8 cellular contexts compared by ENCODE assay signal in the genomic region with DNA sequence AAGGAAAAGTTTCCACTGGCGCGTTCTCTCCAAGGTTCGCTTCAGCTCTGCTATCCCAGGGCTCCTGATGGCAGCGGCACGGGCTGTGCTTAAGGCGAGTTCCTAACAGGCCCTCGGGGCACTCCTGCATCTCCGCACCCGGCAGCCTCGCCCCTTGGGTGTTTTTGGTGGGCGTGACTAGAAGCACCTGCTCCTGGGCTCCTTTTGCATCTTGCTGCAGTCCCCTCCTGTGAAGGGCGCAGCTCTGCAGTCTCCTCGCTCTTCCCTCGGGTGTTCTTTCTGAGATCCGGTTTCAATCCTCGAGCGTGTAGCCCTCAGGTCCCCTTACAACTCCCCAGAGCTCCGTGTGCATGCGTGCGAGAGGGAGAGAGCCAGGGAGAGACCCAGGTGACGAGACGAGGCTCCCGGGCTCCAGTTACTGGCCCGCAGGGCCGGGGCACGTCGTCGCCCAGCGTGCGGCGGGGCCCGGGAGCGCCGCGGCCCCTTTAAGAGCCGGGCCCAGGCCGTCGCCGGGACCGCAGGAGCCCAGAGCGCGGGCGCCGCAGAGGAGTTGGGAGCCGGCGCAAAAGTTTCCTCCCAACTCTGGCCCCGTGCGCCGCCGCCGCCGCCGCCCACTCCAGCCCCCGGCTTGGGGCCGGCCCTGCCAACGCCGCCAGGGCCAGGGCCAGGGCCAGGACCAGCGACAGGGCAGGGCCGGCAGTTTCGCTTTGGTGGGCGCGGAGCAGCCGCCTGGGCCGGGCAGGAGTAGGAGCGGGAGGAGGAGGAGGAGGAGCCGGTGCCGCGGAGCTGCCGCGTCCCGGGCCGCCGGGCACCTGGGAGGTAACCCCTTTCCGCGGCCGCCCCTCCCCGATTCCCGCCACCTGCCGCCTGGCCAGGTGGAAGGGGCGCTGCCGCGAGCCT. TPM values are rescaled to one million over a fixed set of nuclear protein-coding genes. Genes with fewer than 3 reads are reported as not detected.
DNase-seq lines count a peak whose midpoint lies in the region; ATAC-seq, FAIRE-seq and TF ChIP-seq lines count a peak whose summit lies in the region.

A gene with protein sequence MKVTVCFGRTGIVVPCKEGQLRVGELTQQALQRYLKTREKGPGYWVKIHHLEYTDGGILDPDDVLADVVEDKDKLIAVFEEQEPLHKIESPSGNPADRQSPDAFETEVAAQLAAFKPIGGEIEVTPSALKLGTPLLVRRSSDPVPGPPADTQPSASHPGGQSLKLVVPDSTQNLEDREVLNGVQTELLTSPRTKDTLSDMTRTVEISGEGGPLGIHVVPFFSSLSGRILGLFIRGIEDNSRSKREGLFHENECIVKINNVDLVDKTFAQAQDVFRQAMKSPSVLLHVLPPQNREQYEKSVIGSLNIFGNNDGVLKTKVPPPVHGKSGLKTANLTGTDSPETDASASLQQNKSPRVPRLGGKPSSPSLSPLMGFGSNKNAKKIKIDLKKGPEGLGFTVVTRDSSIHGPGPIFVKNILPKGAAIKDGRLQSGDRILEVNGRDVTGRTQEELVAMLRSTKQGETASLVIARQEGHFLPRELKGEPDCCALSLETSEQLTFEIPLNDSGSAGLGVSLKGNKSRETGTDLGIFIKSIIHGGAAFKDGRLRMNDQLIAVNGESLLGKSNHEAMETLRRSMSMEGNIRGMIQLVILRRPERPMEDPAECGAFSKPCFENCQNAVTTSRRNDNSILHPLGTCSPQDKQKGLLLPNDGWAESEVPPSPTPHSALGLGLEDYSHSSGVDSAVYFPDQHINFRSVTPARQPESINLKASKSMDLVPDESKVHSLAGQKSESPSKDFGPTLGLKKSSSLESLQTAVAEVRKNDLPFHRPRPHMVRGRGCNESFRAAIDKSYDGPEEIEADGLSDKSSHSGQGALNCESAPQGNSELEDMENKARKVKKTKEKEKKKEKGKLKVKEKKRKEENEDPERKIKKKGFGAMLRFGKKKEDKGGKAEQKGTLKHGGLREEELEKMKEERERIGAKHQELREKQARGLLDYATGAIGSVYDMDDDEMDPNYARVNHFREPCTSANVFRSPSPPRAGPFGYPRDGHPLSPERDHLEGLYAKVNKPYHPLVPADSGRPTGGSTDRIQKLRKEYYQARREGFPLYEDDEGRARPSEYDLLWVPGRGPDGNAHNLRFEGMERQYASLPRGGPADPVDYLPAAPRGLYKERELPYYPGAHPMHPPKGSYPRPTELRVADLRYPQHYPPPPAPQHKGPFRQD (N-terminal part only) (plus strand): TSS at position 515 of the 900 bp plus-strand sequence. CDS start 525 bp downstream, outside the sequence.

- peaks cover 22% of the 10 kb centered on the region for H3K27me3 ChIP-seq in Loucy (ENCODE audit: insufficient read depth, low read length, poor library complexity, severe bottlenecking)
- H3K27me3 ChIP-seq in WERI-Rb-1 (ENCODE audit: insufficient read depth, low read depth, severe bottlenecking) = peaks cover 3% of the 10 kb centered on the region
- peaks cover 0 to 22% of the 10 kb centered on the region in 2 experiments; a peak in 2 of 5 replicates for H3K27me3 ChIP-seq in HepG2 (ENCODE audit: control insufficient read depth in 1 of 2, insufficient read depth in 2 of 2, low read length in 2 of 2)

- 1% methylated on average over 28 of the region's 82 CpGs for WGBS in HepG2 (ENCODE audit: low lambda C conversion rate)

- peak within 1 kb of the TSS; percentile 98 for H2AFZ ChIP-seq in Loucy (ENCODE audit: low read length)
- peak within 1 kb of the TSS; percentile 37 for H2AFZ ChIP-seq in HepG2 (ENCODE audit: low read length)

- TF ChIP-seq POLR2A in HepG2 (IDR thresholded peaks at IDR 0.05; ENCODE audit: insufficient read depth in 1 of 2, low read depth in 2 of 2, low read length in 2 of 2) = no peak

- POLR2A ChIA-PET in HepG2 (lab: Yijun Ruan, JAX) = interaction anchor here (0.7 to 2.0 kb wide), 2 partner anchors 26 to 108 kb away, joined by 3 to 6 read pairs; no protein-coding TSS in a partner anchor

- no peak within 1 kb of the TSS for H3K27ac ChIP-seq in WERI-Rb-1
- no peak within 1 kb of the TSS for H3K27ac ChIP-seq in HepG2 (ENCODE audit: extremely low read length, insufficient read depth, low read length)

- TF ChIP-seq EP300 in HepG2 (IDR thresholded peaks at IDR 0.05; ENCODE audit: low read depth in 2 of 2, low read length in 2 of 2) = no peak
- no peak for TF ChIP-seq EP300 in HepG2 (CRISPR knock-in tag; IDR thresholded peaks at IDR 0.05; ENCODE audit: borderline replicate concordance)

- H3K36me3 ChIP-seq in Loucy (ENCODE audit: insufficient read depth, low read length) (no peaks in the 10 kb centered on the region), WERI-Rb-1 (no peaks in the 10 kb centered on the region), HepG2 (replicated peaks in 1 of 2; ENCODE audit: control insufficient read depth in 1 of 2, insufficient read depth in 2 of 2, low read length in 2 of 2) (no peaks in the 10 kb centered on the region)

- TF ChIP-seq CTCF in Loucy (conservative IDR thresholded peaks at IDR 0.05; ENCODE audit: low read length) (no peak), WERI-Rb-1 (IDR thresholded peaks at IDR 0.05; ENCODE audit: low read depth, low read length) (no peak), HepG2 (CRISPR knock-in tag; IDR thresholded peaks at IDR 0.05) (0 out of 2 replicates have a peak, but pooled peaks have one; percentile 1)

- no peaks in the 10 kb centered on the region for H3K9me2 ChIP-seq in Loucy (replicated peaks; ENCODE audit: low read depth, low read length)

- no TSS peak for BruUV-seq in HepG2 (replicated peaks; lab: Mats Ljungman, UMichigan)

- H3K9me3 ChIP-seq in Loucy (ENCODE audit: insufficient read depth, low read depth, low read length) = no peaks in the 10 kb centered on the region
- no peaks in the 10 kb centered on the region for H3K9me3 ChIP-seq in WERI-Rb-1 (ENCODE audit: severe bottlenecking)
- H3K9me3 ChIP-seq in HepG2 (ENCODE audit: low read length) = no peaks in the 10 kb centered on the region

- no peaks in the 10 kb centered on the region for H3F3A ChIP-seq in Loucy (ENCODE audit: low read depth)

- CTCF ChIA-PET in HepG2 (lab: Yijun Ruan, JAX; ENCODE audit: low intra/inter-chr PET ratio, low total read pairs) = no interaction called here

- DNase-seq in DMS79 treated with DMSO at 0.1 percent for 48 hours (lab: John Stamatoyannopoulos, UW) = peak; percentile 73
- DNase-seq in GOT3 (lab: John Stamatoyannopoulos, UW) = peak; percentile 44
- DNase-seq in WERI-Rb-1 = peak; percentile 25
- DNase-seq in ecto neural progenitor cell (ENCODE audit: low spot score) = peak; percentile 78
- peak; percentile 14 for DNase-seq in HepG2 (ENCODE audit: low spot score)
- peak; percentile 21 for DNase-seq in stimulated activated CD4-positive, alpha-beta T cell treated with anti-CD3 and anti-CD28 coated beads, Interleukin-1b, Interleukin-23, amount 100 ng/mL, for 48 hours
- DNase-seq in inferior parietal cortex (ENCODE audit: extremely low spot score) = no peak

- H3K4me3 ChIP-seq in Loucy (ENCODE audit: low read length, poor library complexity, severe bottlenecking) (peak within 1 kb of the TSS; percentile 82), WERI-Rb-1 (ENCODE audit: low read depth, low read length) (peak within 1 kb of the TSS; percentile 68), HepG2 (replicated peaks in 1 of 3; ENCODE audit: insufficient read depth in 1 of 3, low read depth in 2 of 3, low read length in 3 of 3) (peak within 1 kb of the TSS; percentile 51 to 75 (median 62))

- intact Hi-C loops in HepG2 (cut with micrococcal nuclease; ENCODE audit: unreplicated experiment) = no loop called here

- in situ Hi-C loops in HepG2 (cut with HindIII; ENCODE audit: extremely low pct_ligation_motif_present, low pct_unique_long_range_greater_than_20kb) = no loop called here

- TF ChIP-seq RAD21 in HepG2 (CRISPR knock-in tag; IDR thresholded peaks at IDR 0.05) = peak; percentile 9; the same call in 1 of the 2 replicates

- H3K79me2 ChIP-seq in Loucy (ENCODE audit: insufficient read depth, low read length) (no peaks in the 10 kb centered on the region), HepG2 (ENCODE audit: insufficient read depth, low read length) (no peaks in the 10 kb centered on the region)

- no peak for FAIRE-seq in HepG2 (lab: Jason Lieb, UNC)

- H3K4me2 ChIP-seq in Loucy (ENCODE audit: low read depth, low read length, poor library complexity, severe bottlenecking) (peak within 1 kb of the TSS; percentile 89), HepG2 (ENCODE audit: low read depth, low read length) (peak within 1 kb of the TSS; percentile 93)

- peak within 1 kb of the TSS; percentile 65 for H3K9ac ChIP-seq in Loucy (ENCODE audit: low read depth, low read length, poor library complexity, severe bottlenecking)
- H3K9ac ChIP-seq in HepG2 (ENCODE audit: insufficient read depth, low read depth, low read length) = peak within 1 kb of the TSS; percentile 61

- H4K20me1 ChIP-seq in Loucy (ENCODE audit: insufficient read depth, low read length, poor library complexity, severe bottlenecking) = no peaks in the 10 kb centered on the region
- no peaks in the 10 kb centered on the region for H4K20me1 ChIP-seq in HepG2 (ENCODE audit: insufficient read depth, low read length)

- H3K4me1 ChIP-seq in Loucy (ENCODE audit: insufficient read depth, low read length, poor library complexity, severe bottlenecking) = peaks cover 9% of the 10 kb centered on the region
- H3K4me1 ChIP-seq in HepG2 (ENCODE audit: insufficient read depth, low read length) = peaks cover 21% of the 10 kb centered on the region

- peak; percentile 95 for ATAC-seq in HepG2

RNA-seq across cellular contexts. Expression of the gene that starts here (rescaled TPM):
- 1.2 and 2.3 TPM in 2 replicates for total RNA-seq in HepG2 (2016; rRNA removed; fragmentation: Illumina TruSeq; extraction: Trizol)
- 0.53 and 1.0 TPM in 2 replicates for total RNA-seq in HepG2 (2016; cell fraction: cytosol; rRNA removed; fragmentation: Illumina TruSeq; extraction: Trizol; ENCODE audit: low read depth)
- 1.4 and 1.7 TPM in 2 replicates for total RNA-seq in HepG2 (2016; cell fraction: insoluble cytoplasmic fraction; rRNA removed; fragmentation: Illumina TruSeq; extraction: Trizol)
- total RNA-seq in HepG2 (2016; cell fraction: membrane; rRNA removed; fragmentation: Illumina TruSeq; extraction: Trizol) = 0.96 and 1.2 TPM in 2 replicates
- 6.8 and 8.6 TPM in 2 replicates for total RNA-seq in HepG2 (2016; cell fraction: nucleus; rRNA removed; fragmentation: Illumina TruSeq; extraction: Trizol)
- polyA plus RNA-seq in HepG2 (2011; rRNA removed) = 0.71 and 0.84 TPM in 2 replicates
- 0.51 and 0.59 TPM in 2 replicates for polyA plus RNA-seq in HepG2 (2011; cell fraction: cytosol; rRNA removed)
- 0.76 and 1.5 TPM in 2 replicates for polyA plus RNA-seq in HepG2 (2011; cell fraction: nucleus; rRNA removed)
- polyA plus RNA-seq in HepG2 (2012) = 1.1 and 2.4 TPM in 2 replicates
- polyA plus RNA-seq in HepG2 (2016; cell fraction: cytosol; fragmentation: Illumina TruSeq; extraction: Trizol; ENCODE audit: low read depth) = 0.05 and 0.18 TPM in 2 replicates
- 0.76 and 0.85 TPM in 2 replicates for polyA plus RNA-seq in HepG2 (2016; cell fraction: insoluble cytoplasmic fraction; fragmentation: Illumina TruSeq; extraction: Trizol; ENCODE audit: low read depth)
- polyA plus RNA-seq in HepG2 (2016; cell fraction: membrane; fragmentation: Illumina TruSeq; extraction: Trizol; ENCODE audit: low read depth) = 0.15 and 0.22 TPM in 2 replicates
- 0.73 and 1.2 TPM in 2 replicates for polyA plus RNA-seq in HepG2 (2016; cell fraction: nucleus; fragmentation: Illumina TruSeq; extraction: Trizol; ENCODE audit: insufficient read depth, low read depth)
- polyA minus RNA-seq in HepG2 (2011; rRNA and poly(A)+ RNA removed; ENCODE audit: low replicate concordance) = 2.1 and 2.4 TPM in 2 replicates
- polyA minus RNA-seq in HepG2 (2011; cell fraction: cytosol; rRNA and poly(A)+ RNA removed) = 0.62 and 0.99 TPM in 2 replicates
- 16.1 and 16.8 TPM in 2 replicates for polyA minus RNA-seq in HepG2 (2011; cell fraction: nucleus; rRNA and poly(A)+ RNA removed)
